In genomic region chr7:4801839-4802231, GRCh38 we compare ENCODE assay signal across 18 cellular contexts. TPM values are rescaled to one million over a fixed set of nuclear protein-coding genes. Genes with fewer than 3 reads are reported as not detected.
DNase-seq lines count a peak whose midpoint lies in the region; ATAC-seq and TF ChIP-seq lines count a peak whose summit lies in the region.
"Had no signal": no experiment of that assay in that cellular context is flagged by ENCODE, and none has a peak within 500 bp of the region (broad histone marks: within the 10 kb centered on the region; RNA-seq: fewer than 3 reads in every experiment).

No MANE protein-coding gene starts in this region.

- H2BK120ac ChIP-seq in IMR-90 (ENCODE audit: low read depth, low read length), result no peak overlapping the region

- H3K4me3 ChIP-seq in BE2C (ENCODE audit: low read depth, low read length) (no peak overlapping the region), BLaER1 (peak overlapping the region; percentile 7; the same call in 1 of the 2 replicates), IMR-90 (ENCODE audit: insufficient read depth, low read depth, low read length) (no peak overlapping the region)
- H3K4me3 ChIP-seq: A549 had no signal

- H2BK5ac ChIP-seq in IMR-90 (ENCODE audit: low read depth, low read length, poor library complexity, severe bottlenecking), result no peak overlapping the region

- no peak for TF ChIP-seq POLR2A in IMR-90 (IDR thresholded peaks at IDR 0.05; ENCODE audit: low read depth, low read length)

- H3K56ac ChIP-seq in IMR-90 (ENCODE audit: extremely low read depth, insufficient read depth, low read length), result no peak overlapping the region

- H2BK20ac ChIP-seq in IMR-90 (ENCODE audit: low read depth, low read length), result no peak overlapping the region

- peak overlapping the region; percentile 8 for H2AK9ac ChIP-seq in IMR-90 (replicated peaks; ENCODE audit: low read depth, low read length, poor library complexity)

- no peak overlapping the region for H4K5ac ChIP-seq in IMR-90 (ENCODE audit: low read depth, low read length)

- intact Hi-C loops in IMR-90 (cut with micrococcal nuclease), result no loop called here

- H3K4me1 ChIP-seq in BE2C (peaks cover 3% of the 10 kb centered on the region; the same call in 1 of the 2 replicates), BLaER1 (peaks cover 97% of the 10 kb centered on the region), IMR-90 (ENCODE audit: control insufficient read depth, insufficient read depth, low read length) (no peaks in the 10 kb centered on the region)
- H3K4me1 ChIP-seq: A549 had no signal

- H2AFZ ChIP-seq in IMR-90 (replicated peaks; ENCODE audit: low read length, poor library complexity), result no peak overlapping the region

- H2AK5ac ChIP-seq in IMR-90 (ENCODE audit: low read depth, low read length), result no peak overlapping the region

- H3K9me1 ChIP-seq in IMR-90 (ENCODE audit: insufficient read depth, low read length), result no peaks in the 10 kb centered on the region

- no peak for ATAC-seq in IMR-90 (ENCODE audit: low read depth)
- ATAC-seq in GM19035 (IDR thresholded peaks at IDR 0.05; ENCODE audit: unreplicated experiment), result no peak
- no peak for ATAC-seq in activated CD4-positive, CD25-positive, alpha-beta regulatory T cell treated with anti-CD3 and anti-CD28 coated beads, Interleukin-2, amount 50 U/mL, for 24 hours

- H3K18ac ChIP-seq in IMR-90 (ENCODE audit: low read depth, low read length), result no peak overlapping the region

- no peak overlapping the region for H4K91ac ChIP-seq in IMR-90 (ENCODE audit: insufficient read depth, low read depth, low read length)

- TF ChIP-seq RAD21 in IMR-90 (IDR thresholded peaks at IDR 0.05; ENCODE audit: low read length), result no peak

- H3K27ac ChIP-seq in BLaER1 (peak overlapping the region; percentile 80), IMR-90 (ENCODE audit: insufficient read depth, low read length) (no peak overlapping the region)
- H3K27ac ChIP-seq: A549 had no signal

- peaks cover 9% of the 10 kb centered on the region for H3K27me3 Mint-ChIP-seq in glutamatergic neuron (ENCODE audit: unreplicated experiment)
- H3K27me3 Mint-ChIP-seq: CD4-positive, CD25-positive, alpha-beta regulatory T cell had no signal

- H3K9ac ChIP-seq in BLaER1, result peak overlapping the region; percentile 63
- no peak overlapping the region for H3K9ac ChIP-seq in IMR-90 (ENCODE audit: low read depth, low read length)

- no peak overlapping the region for H4K8ac ChIP-seq in IMR-90 (ENCODE audit: low read depth in 2 of 2, low read length in 2 of 2)

- H3K79me1 ChIP-seq in IMR-90 (ENCODE audit: low read depth in 1 of 2, low read length in 2 of 2), result no peaks in the 10 kb centered on the region

- H3K23ac ChIP-seq in IMR-90 (ENCODE audit: low read depth, low read length), result no peak overlapping the region

- no peaks in the 10 kb centered on the region for H3K27me3 ChIP-seq in BE2C
- no peaks in the 10 kb centered on the region for H3K27me3 ChIP-seq in BLaER1
- peaks cover 8% of the 10 kb centered on the region; the same call in 1 of the 2 replicates for H3K27me3 ChIP-seq in IMR-90 (ENCODE audit: control insufficient read depth, insufficient read depth, low read length)

- no TSS peak for BruUV-seq in IMR-90 (replicated peaks; lab: Mats Ljungman, UMichigan)

- peaks cover 9% of the 10 kb centered on the region for H3K4me1 Mint-ChIP-seq in glutamatergic neuron (ENCODE audit: low read depth, unreplicated experiment)

- in situ Hi-C loops in IMR-90 (cut with MboI; ENCODE audit: low sequenced_read_pairs), result no loop called here

- 80% methylated on average over 3 of the region's 18 CpGs; no CpG with 5 or more reads in 1 of the 2 experiments for WGBS in IMR-90 (ENCODE audit: extremely low coverage in 2 of 2, insufficient read length in 1 of 2), 2 experiments

- H3K36me3 Mint-ChIP-seq in glutamatergic neuron (ENCODE audit: unreplicated experiment), result no peaks in the 10 kb centered on the region
- H3K36me3 Mint-ChIP-seq: CD4-positive, CD25-positive, alpha-beta regulatory T cell had no signal

- no peak overlapping the region for H3K4ac ChIP-seq in IMR-90 (ENCODE audit: low read depth, low read length)

- TF ChIP-seq CTCF in BE2C (IDR thresholded peaks at IDR 0.05; ENCODE audit: low read depth, low read length) (no peak), IMR-90 (conservative IDR thresholded peaks at IDR 0.05; ENCODE audit: low read depth, low read length) (no peak), glutamatergic neuron (IDR thresholded peaks at IDR 0.05; ENCODE audit: partially characterized antibody, unreplicated experiment) (no peak)

- peak; percentile 7 for DNase-seq in BE2C
- DNase-seq in IMR-90, result no peak
- DNase-seq in glutamatergic neuron, result peak; percentile 64
- DNase-seq in NCI-H446 (lab: John Stamatoyannopoulos, UW), result no peak
- no peak for DNase-seq in D341Med (ENCODE audit: low spot score)
- DNase-seq: CD4-positive, CD25-positive, alpha-beta regulatory T cell; DMS 273 treated with DMSO at 0.1 percent for 48 hours; DMS79 treated with DMSO at 0.1 percent for 48 hours; EL; HCEC 1CT; HFFc6; KG1 had no signal

- peaks cover 7% of the 10 kb centered on the region for H3K9me3 Mint-ChIP-seq in glutamatergic neuron (ENCODE audit: unreplicated experiment)
- H3K9me3 Mint-ChIP-seq: CD4-positive, CD25-positive, alpha-beta regulatory T cell; HFFc6 had no signal

- H3K4me3 Mint-ChIP-seq in glutamatergic neuron (ENCODE audit: unreplicated experiment), result no peak overlapping the region
- H3K4me3 Mint-ChIP-seq: CD4-positive, CD25-positive, alpha-beta regulatory T cell; HFFc6 had no signal

- H3K27ac Mint-ChIP-seq in glutamatergic neuron (ENCODE audit: unreplicated experiment), result no peak overlapping the region
- H3K27ac Mint-ChIP-seq: CD4-positive, CD25-positive, alpha-beta regulatory T cell; HFFc6 had no signal

- H4K20me1 ChIP-seq in BLaER1 (peaks cover 15% of the 10 kb centered on the region; the same call in 1 of the 2 replicates), IMR-90 (ENCODE audit: insufficient read depth, low read length) (no peaks in the 10 kb centered on the region)

- POLR2A ChIA-PET in IMR-90 (lab: Charles Lee; ENCODE audit: unreplicated experiment), result no interaction called here

- CTCF ChIA-PET in IMR-90 (lab: Yijun Ruan, JAX), result no interaction called here

- H3K9me3 ChIP-seq in BE2C, result no peaks in the 10 kb centered on the region
- no peaks in the 10 kb centered on the region for H3K9me3 ChIP-seq in BLaER1
- H3K9me3 ChIP-seq in IMR-90 (ENCODE audit: control insufficient read depth, insufficient read depth, low read length), result no peaks in the 10 kb centered on the region
- H3K9me3 ChIP-seq: A549 had no signal

- peak overlapping the region; percentile 94 for H3K4me2 ChIP-seq in BLaER1
- H3K4me2 ChIP-seq in IMR-90 (ENCODE audit: low read depth, low read length), result no peak overlapping the region
- H3K4me2 ChIP-seq: A549 had no signal

- H3K36me3 ChIP-seq in BE2C (no peaks in the 10 kb centered on the region), BLaER1 (peaks cover 49% of the 10 kb centered on the region), IMR-90 (ENCODE audit: control insufficient read depth, insufficient read depth, low read length) (no peaks in the 10 kb centered on the region)

- no peak overlapping the region for H2BK15ac ChIP-seq in IMR-90 (ENCODE audit: low read depth, low read length)

- dilution Hi-C loops in IMR-90 (cut with HindIII; ENCODE audit: low sequenced_read_pairs, unreplicated experiment), result no loop called here

- H3K14ac ChIP-seq in IMR-90 (replicated peaks; ENCODE audit: low read depth, low read length), result no peak overlapping the region

TF ChIP-seq in IMR-90, 13 proteins besides CTCF, POLR2A, EP300 and RAD21:
- TF ChIP-seq SMC3 (IDR thresholded peaks at IDR 0.05; ENCODE audit: low read depth, low read length), result no peak
- no peak for TF ChIP-seq USF2 (IDR thresholded peaks at IDR 0.05; ENCODE audit: low read depth, low read length)
- TF ChIP-seq BHLHE40 (IDR thresholded peaks at IDR 0.05; ENCODE audit: low read depth, low read length), result no peak
- TF ChIP-seq RFX5 (IDR thresholded peaks at IDR 0.05; ENCODE audit: low read depth, low read length), result no peak
- TF ChIP-seq CEBPB (IDR thresholded peaks at IDR 0.05; ENCODE audit: low read depth, low read length), result no peak
TF ChIP-seq in IMR-90: peak in this region for 0.

RNA-seq across cellular contexts. Expression of gene AP5Z1, which starts 26.4 kb away (rescaled TPM):
- polyA plus RNA-seq in BE2C (2012; ENCODE audit: insufficient read depth, insufficient read length, low read depth), result 37.9 TPM
- total RNA-seq in IMR-90 (2012; rRNA removed) (9.2 and 9.7 TPM in 2 replicates), glutamatergic neuron (ENCODE audit: unreplicated experiment) (49.8 TPM)
- polyA plus RNA-seq in IMR-90 (2012; rRNA removed), result 38.7 and 46.1 TPM in 2 replicates
- polyA plus RNA-seq in IMR-90 (2012; cell fraction: cytosol; rRNA removed), result 18.8 and 31.7 TPM in 2 replicates
- 152 and 486 TPM in 2 replicates for polyA plus RNA-seq in IMR-90 (2012; cell fraction: nucleus; rRNA removed; ENCODE audit: low replicate concordance)

RNA-seq across cellular contexts. Expression of gene PAPOLB, which starts 60.0 kb away (rescaled TPM):
- 0.26 TPM for polyA plus RNA-seq in BE2C (2012; ENCODE audit: insufficient read depth, insufficient read length, low read depth)
- total RNA-seq in IMR-90 (2012; rRNA removed), result under 0.01 TPM in 2 replicates
- not detected in 2 replicates for polyA plus RNA-seq in IMR-90 (2012; rRNA removed)
- polyA plus RNA-seq in IMR-90 (2012; cell fraction: cytosol; rRNA removed), result not detected in 2 replicates
- not detected in 2 replicates for polyA plus RNA-seq in IMR-90 (2012; cell fraction: nucleus; rRNA removed; ENCODE audit: low replicate concordance)
- 1.2 TPM for total RNA-seq in glutamatergic neuron (ENCODE audit: unreplicated experiment)
- total RNA-seq: CD4-positive, CD25-positive, alpha-beta regulatory T cell; HFFc6; HT1080 had no signal
- polyA plus RNA-seq: A549; AG04450; CD4-positive, CD25-positive, alpha-beta regulatory T cell had no signal

Comparison
In these comparisons a context has a peak if more than half of its experiments do, and no peak if none do; other contexts are left out.
1. DNase-seq: peak in BE2C (single experiment) and glutamatergic neuron (single experiment); none in IMR-90 (single experiment), NCI-H446 (0 of 2) and D341Med (single experiment).